25 cellular contexts compared by ENCODE assay signal in genomic region chr2:167890739-167891138, GRCh38.
"Had no signal": no experiment of that assay in that cellular context is flagged by ENCODE, and none has a peak within 500 bp of the region (broad histone marks: within the 10 kb centered on the region; RNA-seq: fewer than 3 reads in every experiment).

No MANE protein-coding gene starts in this region.

- H3K36me3 Mint-ChIP-seq: activated naive CD4-positive, alpha-beta T cell treated with anti-CD3 and anti-CD28 coated beads, Interleukin-2, amount 10 ng/mL, durations not matched to agents 7 days and 5 days; stimulated activated memory B cell treated with anti-CD40 and anti-IgM and Interleukin-4, amounts not matched to agents 10 μg/mL and 1 μg/mL and 100 μg/mL, for 72 hours had no signal

- H3K4me3 ChIP-seq: lower lobe of right lung, sigmoid colon, spleen, testis, upper lobe of right lung had no signal

- H3K4me3 Mint-ChIP-seq: activated naive CD4-positive, alpha-beta T cell treated with anti-CD3 and anti-CD28 coated beads, Interleukin-2, amount 10 ng/mL, durations not matched to agents 7 days and 5 days; activated naive CD8-positive, alpha-beta T cell treated with anti-CD3 and anti-CD28 coated beads, Interleukin-2, amount 50 U/mL, for 24 hours; nephron; stimulated activated memory B cell treated with anti-CD40 and anti-IgM and Interleukin-4, amounts not matched to agents 10 μg/mL and 1 μg/mL and 100 μg/mL, for 72 hours had no signal

- H3K4me1 ChIP-seq: lower lobe of right lung, sigmoid colon, spleen, testis, upper lobe of right lung had no signal

- H3K4me1 Mint-ChIP-seq: activated naive CD8-positive, alpha-beta T cell treated with anti-CD3 and anti-CD28 coated beads, Interleukin-2, amount 50 U/mL, for 24 hours; nephron; stimulated activated memory B cell treated with anti-CD40 and anti-IgM and Interleukin-4, amounts not matched to agents 10 μg/mL and 1 μg/mL and 100 μg/mL, for 72 hours had no signal

- H3K36me3 ChIP-seq: brain microvascular endothelial cell, lower lobe of right lung, sigmoid colon, spleen, upper lobe of right lung, WERI-Rb-1 had no signal

- H3K27ac ChIP-seq: brain microvascular endothelial cell, lower lobe of right lung, sigmoid colon, spleen, testis, upper lobe of right lung, WERI-Rb-1 had no signal

- H3K27ac Mint-ChIP-seq: activated naive CD4-positive, alpha-beta T cell treated with anti-CD3 and anti-CD28 coated beads, Interleukin-2, amount 10 ng/mL, durations not matched to agents 7 days and 5 days; activated naive CD8-positive, alpha-beta T cell treated with anti-CD3 and anti-CD28 coated beads, Interleukin-2, amount 50 U/mL, for 24 hours; nephron; stimulated activated memory B cell treated with anti-CD40 and anti-IgM and Interleukin-4, amounts not matched to agents 10 μg/mL and 1 μg/mL and 100 μg/mL, for 72 hours had no signal

- H3K27me3 ChIP-seq: brain microvascular endothelial cell, sigmoid colon, spleen, testis, upper lobe of right lung had no signal

- H3K27me3 Mint-ChIP-seq: activated naive CD4-positive, alpha-beta T cell treated with anti-CD3 and anti-CD28 coated beads, Interleukin-2, amount 10 ng/mL, durations not matched to agents 7 days and 5 days had no signal

- DNase-seq: activated CD4-positive, alpha-beta T cell treated with anti-CD3 and anti-CD28 coated beads for 1 hour; activated CD8-positive, alpha-beta memory T cell treated with anti-CD3 and anti-CD28 coated beads for 24 hours; activated CD8-positive, alpha-beta memory T cell treated with anti-CD3 and anti-CD28 coated beads, Interleukin-2, amount 50 U/mL, for 48 hours; activated effector memory CD4-positive, alpha-beta T cell treated with Interleukin-2 at 50 U/mL for 16 hours; activated naive CD4-positive, alpha-beta T cell treated with anti-CD3 and anti-CD28 coated beads, Interleukin-2, amount 10 ng/mL, durations not matched to agents 7 days and 5 days; activated naive CD8-positive, alpha-beta T cell treated with anti-CD3 and anti-CD28 coated beads, Interleukin-2, amount 50 U/mL, for 24 hours; activated T-cell treated with anti-CD3 and anti-CD28 coated beads, Interleukin-2, amount 50 U/mL, for 48 hours; aorta; brain microvascular endothelial cell; central memory CD4-positive, alpha-beta T cell; erythroblast; foreskin melanocyte; hypothalamus; islet precursor cell; left colon; lower lobe of right lung; nucleus accumbens; sigmoid colon; spleen; stimulated activated CD4-positive, alpha-beta T cell treated with anti-CD3 and anti-CD28 coated beads, Interleukin-4, amount 100 ng/mL, for 4 hours; testis; upper lobe of right lung; WERI-Rb-1 had no signal

- ATAC-seq: activated naive CD8-positive, alpha-beta T cell treated with anti-CD3 and anti-CD28 coated beads, Interleukin-2, amount 50 U/mL, for 24 hours; left colon; lower lobe of right lung; stimulated activated memory B cell treated with anti-CD40 and anti-IgM and Interleukin-4, amounts not matched to agents 10 μg/mL and 1 μg/mL and 100 μg/mL, for 72 hours; upper lobe of right lung had no signal
